8 cellular contexts compared by ENCODE assay signal in the genomic region with DNA sequence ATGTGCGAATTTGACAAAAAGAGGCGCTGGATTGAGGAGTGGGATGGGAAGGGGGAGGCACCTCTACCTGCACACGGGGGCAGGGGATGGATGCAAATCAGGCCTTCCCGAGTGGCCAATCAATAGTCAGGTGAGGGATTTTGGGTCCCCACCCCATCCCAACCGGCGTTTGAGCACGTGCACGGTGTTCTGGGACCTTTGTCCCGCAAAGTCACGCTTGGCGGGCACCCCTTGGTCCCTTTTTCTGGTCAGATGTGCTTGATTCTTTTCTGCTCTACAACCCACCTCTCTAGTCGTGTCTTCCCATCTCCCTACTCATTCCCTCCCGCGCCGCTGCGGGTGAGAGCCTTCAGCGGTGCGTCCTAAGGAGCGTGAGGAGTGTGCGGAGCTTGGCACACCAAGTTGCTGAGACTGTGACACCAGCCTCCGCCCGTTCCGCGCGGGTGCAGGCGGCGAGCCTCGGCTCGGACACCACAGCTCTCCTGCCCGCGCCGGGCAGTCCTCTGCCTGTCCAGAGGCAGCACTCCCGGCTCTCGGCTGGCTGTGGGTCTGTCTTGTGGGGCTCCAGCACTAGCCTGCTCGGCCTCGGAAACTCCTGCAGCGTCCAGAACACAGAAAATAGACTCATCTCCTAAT. TPM values are rescaled to one million over a fixed set of nuclear protein-coding genes. Genes with fewer than 3 reads are reported as not detected.
DNase-seq lines count a peak whose midpoint lies in the region; ATAC-seq and TF ChIP-seq lines count a peak whose summit lies in the region.

No MANE protein-coding gene starts in this region.

- H3K79me1 ChIP-seq in neuronal stem cell (ENCODE audit: low read depth, low read length), result no peaks in the 10 kb centered on the region

- no peak overlapping the region for H3K23ac ChIP-seq in neuronal stem cell (ENCODE audit: low read depth, low read length, poor library complexity)

- no peaks in the 10 kb centered on the region for H3F3A ChIP-seq in PC-3 (ENCODE audit: low read length, unreplicated experiment)

- no peak overlapping the region for H3K27ac ChIP-seq in PC-3 (ENCODE audit: low read length)
- no peak overlapping the region for H3K27ac ChIP-seq in neuronal stem cell (replicated peaks; ENCODE audit: low read length)

- H3K9ac ChIP-seq in PC-3 (ENCODE audit: low read length), result no peak overlapping the region
- H3K9ac ChIP-seq in neuronal stem cell (ENCODE audit: low read depth, low read length, poor library complexity), result peak overlapping the region; percentile 91

- no peaks in the 10 kb centered on the region for H3K9me2 ChIP-seq in PC-3 (replicated peaks; ENCODE audit: low read length)

- H3K14ac ChIP-seq in neuronal stem cell (ENCODE audit: low read length), result peak overlapping the region; percentile 66

- H2BK15ac ChIP-seq in neuronal stem cell (ENCODE audit: low read length), result peak overlapping the region; percentile 69

- H3K4me3 ChIP-seq in BJ (ENCODE audit: low read depth, low read length) (peak overlapping the region; percentile 37), PC-3 (ENCODE audit: low read length) (no peak overlapping the region), foreskin fibroblast (ENCODE audit: low read depth in 1 of 2, low read length in 2 of 2) (peak overlapping the region; percentile 43 to 50), neuronal stem cell (ENCODE audit: low read length in 2 of 2) (peak overlapping the region; percentile 39 to 78)

- no TSS peak for BruUV-seq in PC-3 (replicated peaks; lab: Mats Ljungman, UMichigan)

- DNase-seq in BJ (ENCODE audit: low read depth) (no peak), PC-3 (no peak), foreskin fibroblast (peak; percentile 47 to 78), neuronal stem cell (ENCODE audit: low spot score) (peak; percentile 32), activated T-cell treated with anti-CD3 and anti-CD28 coated beads for 4 hours (no peak)
- DNase-seq in activated CD4-positive, alpha-beta T cell treated with anti-CD3 and anti-CD28 coated beads for 1 hour, result no peak
- DNase-seq in activated CD8-positive, alpha-beta memory T cell treated with anti-CD3 and anti-CD28 coated beads, Interleukin-2, amount 50 U/mL, for 4 hours, result no peak

- H3K4ac ChIP-seq in neuronal stem cell (ENCODE audit: low read length), result no peak overlapping the region

- no peaks in the 10 kb centered on the region for H4K20me1 ChIP-seq in PC-3 (ENCODE audit: low read length)

- no peaks in the 10 kb centered on the region for H3K79me2 ChIP-seq in PC-3 (ENCODE audit: low read length)

- no peak overlapping the region for H2BK12ac ChIP-seq in neuronal stem cell (ENCODE audit: low read length)

- H3K9me3 ChIP-seq in PC-3 (ENCODE audit: low read length) (no peaks in the 10 kb centered on the region), neuronal stem cell (replicated peaks in 1 of 2; ENCODE audit: control insufficient read depth in 2 of 2, insufficient read depth in 1 of 2, low read depth in 1 of 2, low read length in 2 of 2) (no peaks in the 10 kb centered on the region)

- H4K91ac ChIP-seq in neuronal stem cell (ENCODE audit: low read depth, low read length, poor library complexity), result no peak overlapping the region

- no peaks in the 10 kb centered on the region for H3K36me3 ChIP-seq in BJ (ENCODE audit: control insufficient read depth, insufficient read depth, low read length)
- no peaks in the 10 kb centered on the region for H3K36me3 ChIP-seq in PC-3 (ENCODE audit: low read depth, low read length)
- H3K36me3 ChIP-seq in neuronal stem cell (replicated peaks in 1 of 2; ENCODE audit: control insufficient read depth in 2 of 2, insufficient read depth in 2 of 2, low read length in 2 of 2), result no peaks in the 10 kb centered on the region

- H3K27me3 ChIP-seq in BJ (ENCODE audit: control insufficient read depth, insufficient read depth, low read length) (peaks cover 17% of the 10 kb centered on the region), PC-3 (ENCODE audit: low read length) (peaks cover 53% of the 10 kb centered on the region), neuronal stem cell (ENCODE audit: control insufficient read depth in 3 of 3, insufficient read depth in 3 of 3, low read depth in 1 of 3, low read length in 3 of 3) (peaks cover 0 to 77% (median 7%) of the 10 kb centered on the region in 3 experiments)

- H3K4me2 ChIP-seq in PC-3 (ENCODE audit: low read length), result no peak overlapping the region
- peak overlapping the region; percentile 87 for H3K4me2 ChIP-seq in neuronal stem cell (ENCODE audit: insufficient read depth, low read length, poor library complexity, severe bottlenecking)

- peak; percentile 59 for ATAC-seq in PC-3
- ATAC-seq in HG03521 (IDR thresholded peaks at IDR 0.05; ENCODE audit: unreplicated experiment), result no peak

- peak overlapping the region; percentile 87 for H3K18ac ChIP-seq in neuronal stem cell (ENCODE audit: low read length)

- no peak overlapping the region for H2AK5ac ChIP-seq in neuronal stem cell (ENCODE audit: low read depth, low read length)

- H2BK5ac ChIP-seq in neuronal stem cell (ENCODE audit: low read length), result peak overlapping the region; percentile 43

- H4K8ac ChIP-seq in neuronal stem cell (ENCODE audit: low read depth, low read length), result no peak overlapping the region

- no peak overlapping the region for H2BK120ac ChIP-seq in neuronal stem cell (ENCODE audit: low read depth, low read length)

- CTCF ChIA-PET in BJ (lab: Yijun Ruan, JAX) (interaction anchor here (0.6 kb wide), 1 partner anchor 1989 kb away, joined by 3 read pairs; no protein-coding TSS in a partner anchor), PC-3 (lab: Charles Lee) (no interaction called here)

- WGBS in neuronal stem cell (ENCODE audit: extremely low coverage in 2 of 2, insufficient read length in 2 of 2, insufficient replicate concordance in 1 of 2), 2 donors, result no CpG with 5 or more reads among the region's 37 CpGs

- H2AFZ ChIP-seq in PC-3 (ENCODE audit: low read length) (no peak overlapping the region), neuronal stem cell (ENCODE audit: low read length) (peak overlapping the region; percentile 92)

- H3K4me1 ChIP-seq in PC-3 (ENCODE audit: insufficient read depth, low read length) (no peaks in the 10 kb centered on the region), neuronal stem cell (ENCODE audit: control insufficient read depth in 2 of 2, insufficient read depth in 1 of 2, low read depth in 1 of 2, low read length in 2 of 2) (peaks cover 5 to 9% of the 10 kb centered on the region in 2 donors)

- POLR2A ChIA-PET in BJ (lab: Charles Lee) (no interaction called here), PC-3 (lab: Charles Lee; ENCODE audit: unreplicated experiment) (no interaction called here)

- TF ChIP-seq CTCF in BJ (IDR thresholded peaks at IDR 0.05; ENCODE audit: insufficient read depth, low read depth, low read length) (no peak), PC-3 (conservative IDR thresholded peaks at IDR 0.05; ENCODE audit: low read depth, low read length) (no peak), foreskin fibroblast (IDR thresholded peaks at IDR 0.05; ENCODE audit: low read depth, low read length) (no peak)

- intact Hi-C loops in PC-3 (cut with micrococcal nuclease), result no loop called here

RNA-seq across cellular contexts. Expression of a gene that starts 0.5 kb away (rescaled TPM):
- polyA plus RNA-seq in BJ (2011; rRNA removed), result 0.17 and 0.34 TPM in 2 replicates
- polyA minus RNA-seq in BJ (2011; rRNA and poly(A)+ RNA removed), result 0.66 and 0.93 TPM in 2 replicates
- not detected in 2 replicates for total RNA-seq in PC-3 (2014; rRNA removed)
- polyA plus RNA-seq in neuronal stem cell (2013, experiment 1 of 2), result 1.8 TPM
- polyA plus RNA-seq in neuronal stem cell (2013, experiment 2 of 2), result 1.9 TPM

Comparison
In these comparisons a context has a peak if more than half of its experiments do, and no peak if none do; other contexts are left out.
1. DNase-seq: peak in foreskin fibroblast (2 of 2) and neuronal stem cell (single experiment); none in BJ (single experiment), PC-3 (single experiment), activated T-cell treated with anti-CD3 and anti-CD28 coated beads for 4 hours (single experiment), activated CD4-positive, alpha-beta T cell treated with anti-CD3 and anti-CD28 coated beads for 1 hour (single experiment) and activated CD8-positive, alpha-beta memory T cell treated with anti-CD3 and anti-CD28 coated beads, Interleukin-2, amount 50 U/mL, for 4 hours (single experiment).